ENCODE assay signal across 20 cellular contexts in genomic region chr15:95041297-95041696, GRCh38.
"Had no signal": no experiment of that assay in that cellular context is flagged by ENCODE, and none has a peak within 500 bp of the region (broad histone marks: within the 10 kb centered on the region; RNA-seq: fewer than 3 reads in every experiment).

No MANE protein-coding gene starts in this region.

- DNase-seq: effector memory CD4-positive, alpha-beta T cell; head of caudate nucleus; left colon; left ventricle myocardium superior; mucosa of descending colon; naive thymus-derived CD8-positive, alpha-beta T cell; psoas muscle; retina; right lobe of liver; spleen; stimulated activated CD4-positive, alpha-beta T cell treated with anti-CD3 and anti-CD28 coated beads, Interleukin-15, amount 100 ng/mL, for 24 hours; stimulated activated CD4-positive, alpha-beta T cell treated with anti-CD3 and anti-CD28 coated beads, Interleukin-1b, Interleukin-23, amount 100 ng/mL, for 48 hours; stimulated activated CD4-positive, alpha-beta T cell treated with anti-CD3 and anti-CD28 coated beads, Interleukin-4, amount 100 ng/mL, for 4 hours; stimulated activated naive CD4-positive, alpha-beta T cell; stomach had no signal

- H3K27me3 Mint-ChIP-seq: type B pancreatic cell had no signal

- H3K27ac ChIP-seq: hepatocyte, neutrophil, psoas muscle, right lobe of liver, spleen, stomach had no signal

- H3K27ac Mint-ChIP-seq: naive thymus-derived CD8-positive, alpha-beta T cell; type B pancreatic cell had no signal

- ATAC-seq: esophagus mucosa; left colon; left ventricle myocardium superior; mucosa of descending colon; naive thymus-derived CD8-positive, alpha-beta T cell; psoas muscle; right lobe of liver had no signal

- H3K4me3 Mint-ChIP-seq: naive thymus-derived CD8-positive, alpha-beta T cell; type B pancreatic cell had no signal

- H3K4me2 ChIP-seq: hepatocyte had no signal

- H3K4me1 Mint-ChIP-seq: naive thymus-derived CD8-positive, alpha-beta T cell had no signal

- H3K79me2 ChIP-seq: hepatocyte had no signal

- H3K27me3 ChIP-seq: hepatocyte, neutrophil, right lobe of liver, spleen, stomach had no signal

- H3K4me1 ChIP-seq: psoas muscle, right lobe of liver, spleen, stomach had no signal

- H3K9me3 ChIP-seq: mucosa of descending colon, neutrophil, psoas muscle, right lobe of liver had no signal

- H3K36me3 Mint-ChIP-seq: naive thymus-derived CD8-positive, alpha-beta T cell; type B pancreatic cell had no signal

- H3K36me3 ChIP-seq: neutrophil, right lobe of liver, spleen, stomach had no signal

- H2AFZ ChIP-seq: hepatocyte had no signal

- H3K4me3 ChIP-seq: hepatocyte, lung, mucosa of descending colon, psoas muscle, right lobe of liver, spleen, stomach had no signal
